2 cellular contexts compared by ENCODE assay signal in genomic region chr12:89185889-89186288, GRCh38.
A peak's percentile ranks its signal among the peaks of the same experiment; 100 is the strongest.
TF ChIP-seq lines count a peak whose summit lies in the region.

No MANE protein-coding gene starts in this region.

TF ChIP-seq in A549, 52 proteins besides CTCF, POLR2A, EP300 and RAD21 (continued from another document):
- TF ChIP-seq ZSCAN20 (CRISPR knock-in tag; IDR thresholded peaks at IDR 0.05) (0 out of 2 replicates have a peak, but pooled peaks have one; percentile 29), REST (IDR thresholded peaks at IDR 0.05) (no peak)

TF ChIP-seq in K562, 482 proteins besides CTCF, POLR2A, EP300 and RAD21 (continued from another document):
- TF ChIP-seq NKRF (IDR thresholded peaks at IDR 0.05; ENCODE audit: borderline replicate concordance) = no peak
- TF ChIP-seq ZNF780A (CRISPR knock-in tag; IDR thresholded peaks at IDR 0.05) = no peak
- no peak for TF ChIP-seq ZNF274 (IDR thresholded peaks at IDR 0.05; ENCODE audit: borderline replicate concordance, low read depth, low read length)
- peak; percentile 27; the same call in 1 of the 2 replicates for TF ChIP-seq DEAF1 (CRISPR knock-in tag; IDR thresholded peaks at IDR 0.05)
- TF ChIP-seq FOSL1 (tag; conservative IDR thresholded peaks at IDR 0.05) = no peak
TF ChIP-seq in K562: peak in this region for 3.
